7 cellular contexts compared by ENCODE assay signal in genomic region chr2:174023591-174024523, GRCh38. TPM values are rescaled to one million over a fixed set of nuclear protein-coding genes. Genes with fewer than 3 reads are reported as not detected.
DNase-seq lines count a peak whose midpoint lies in the region; ATAC-seq and TF ChIP-seq lines count a peak whose summit lies in the region.

No MANE protein-coding gene starts in this region.

- H3K9me3 Mint-ChIP-seq in activated CD4-positive, alpha-beta T cell treated with anti-CD3 and anti-CD28 coated beads, Interleukin-2, amount 10 ng/mL, durations not matched to agents 24 days and 14 days: no peaks in the 10 kb centered on the region

- H3K27ac ChIP-seq in esophagus (ENCODE audit: low read depth in 2 of 2, low read length in 1 of 2): peak overlapping the region; percentile 92 to 93
- H3K27ac ChIP-seq in neutrophil: peak overlapping the region; percentile 98

- H3K4me1 Mint-ChIP-seq in activated CD4-positive, alpha-beta T cell treated with anti-CD3 and anti-CD28 coated beads, Interleukin-2, amount 10 ng/mL, durations not matched to agents 24 days and 14 days: peaks cover 6% of the 10 kb centered on the region

- peaks cover 5 to 8% of the 10 kb centered on the region in 2 donors for H3K4me1 ChIP-seq in esophagus (ENCODE audit: control insufficient read depth in 2 of 2, insufficient read depth in 2 of 2, low read length in 1 of 2)
- H3K4me1 ChIP-seq in neutrophil (ENCODE audit: control insufficient read depth in 1 of 2, insufficient read depth in 1 of 2, low read depth in 1 of 2, low read length in 1 of 2): peaks cover 83 to 87% of the 10 kb centered on the region in 2 experiments

- no peaks in the 10 kb centered on the region for H3K36me3 ChIP-seq in esophagus (ENCODE audit: control insufficient read depth in 2 of 2, insufficient read depth in 2 of 2, low read length in 1 of 2)
- no peaks in the 10 kb centered on the region for H3K36me3 ChIP-seq in neutrophil

- WGBS in esophagus, 2 donors: 28 to 43% methylated on average over 18 of the region's 18 CpGs

- H3K9me3 ChIP-seq in esophagus (ENCODE audit: control insufficient read depth in 2 of 2, insufficient read depth in 1 of 2, low read depth in 1 of 2, low read length in 1 of 2) (no peaks in the 10 kb centered on the region), neutrophil (no peaks in the 10 kb centered on the region)

- intact Hi-C loops in activated CD4-positive, alpha-beta T cell treated with anti-CD3 and anti-CD28 coated beads, Interleukin-2, amount 10 ng/mL, durations not matched to agents 24 days and 14 days (cut with micrococcal nuclease): loop anchor here (5.0 kb wide), 1 partner anchor 47 kb away; no protein-coding TSS in a partner anchor

- TF ChIP-seq POLR2A in GM18505 (IDR thresholded peaks at IDR 0.05; ENCODE audit: borderline replicate concordance, extremely low read depth, insufficient read depth, insufficient read length): no peak

- no peak overlapping the region for H3K4me3 Mint-ChIP-seq in activated CD4-positive, alpha-beta T cell treated with anti-CD3 and anti-CD28 coated beads, Interleukin-2, amount 10 ng/mL, durations not matched to agents 24 days and 14 days

- peak; percentile 58 for DNase-seq in SIG-M5 treated with dmso at 0.1 percent for 504 hours (lab: John Stamatoyannopoulos, UW; ENCODE audit: unreplicated experiment)
- no peak for DNase-seq in activated CD4-positive, alpha-beta T cell treated with anti-CD3 and anti-CD28 coated beads, Interleukin-2, amount 10 ng/mL, durations not matched to agents 24 days and 14 days

- H3K4me3 ChIP-seq in esophagus (ENCODE audit: low read depth in 1 of 2, low read length in 2 of 2): no peak overlapping the region
- peak overlapping the region; percentile 44 to 51 for H3K4me3 ChIP-seq in neutrophil (ENCODE audit: low read depth in 1 of 2, low read length in 1 of 2)

- H3K27ac Mint-ChIP-seq in activated CD4-positive, alpha-beta T cell treated with anti-CD3 and anti-CD28 coated beads, Interleukin-2, amount 10 ng/mL, durations not matched to agents 24 days and 14 days: no peak overlapping the region

- H3K36me3 Mint-ChIP-seq in activated CD4-positive, alpha-beta T cell treated with anti-CD3 and anti-CD28 coated beads, Interleukin-2, amount 10 ng/mL, durations not matched to agents 24 days and 14 days (ENCODE audit: low read depth): no peaks in the 10 kb centered on the region

- H3K27me3 Mint-ChIP-seq in activated CD4-positive, alpha-beta T cell treated with anti-CD3 and anti-CD28 coated beads, Interleukin-2, amount 10 ng/mL, durations not matched to agents 24 days and 14 days: peaks cover 3% of the 10 kb centered on the region

- H3K27me3 ChIP-seq in esophagus (ENCODE audit: control insufficient read depth in 1 of 2, insufficient read depth in 2 of 2, low read length in 2 of 2) (no peaks in the 10 kb centered on the region), neutrophil (no peaks in the 10 kb centered on the region)

- peak; percentile 54 for ATAC-seq in HG02798 (IDR thresholded peaks at IDR 0.05; ENCODE audit: poor library complexity, unreplicated experiment)
- no peak for ATAC-seq in GM18505 (IDR thresholded peaks at IDR 0.05; ENCODE audit: unreplicated experiment)
- ATAC-seq in GM18520 (IDR thresholded peaks at IDR 0.05; ENCODE audit: unreplicated experiment): no peak

- peak; percentile 57 for TF ChIP-seq CTCF in neutrophil (IDR thresholded peaks at IDR 0.05)

RNA-seq across cellular contexts. Expression of gene SP3, which starts 58.7 kb away (rescaled TPM):
- polyA plus RNA-seq in esophagus: 10 to 100 TPM; 11.9 to 17.7 TPM
- 99.9 and 104 TPM in 2 replicates for total RNA-seq in activated CD4-positive, alpha-beta T cell treated with anti-CD3 and anti-CD28 coated beads, Interleukin-2, amount 10 ng/mL, durations not matched to agents 24 days and 14 days

Comparison
In these comparisons a context has a peak if more than half of its experiments do, and no peak if none do; other contexts are left out.
1. H3K4me3 ChIP-seq: peak in neutrophil (2 of 2); none in esophagus (0 of 2).